In genomic region chr5:146089287-146089686, GRCh38 we compare ENCODE assay signal across 9 cellular contexts. TPM values are rescaled to one million over a fixed set of nuclear protein-coding genes. Genes with fewer than 3 reads are reported as not detected.
"Had no signal": no experiment of that assay in that cellular context is flagged by ENCODE, and none has a peak within 500 bp of the region (broad histone marks: within the 10 kb centered on the region; RNA-seq: fewer than 3 reads in every experiment).

No MANE protein-coding gene starts in this region.

- H3K27ac ChIP-seq: HL-60, KMS-11 had no signal

- H3K4me2 ChIP-seq: KMS-11 had no signal

- FAIRE-seq: HTR-8/SVneo had no signal

- DNase-seq: IMR-90, KBM-7, KG1 had no signal

- H3K9ac ChIP-seq: KMS-11 had no signal

RNA-seq across cellular contexts. Expression of gene PLAC8L1, which starts 16.1 kb away (rescaled TPM):
- total RNA-seq: HT-29, HT1080, IMR-90 had no signal
- polyA plus RNA-seq: IgD-negative memory B cell had no signal
